ENCODE assay signal across 8 cellular contexts in the genomic region with DNA sequence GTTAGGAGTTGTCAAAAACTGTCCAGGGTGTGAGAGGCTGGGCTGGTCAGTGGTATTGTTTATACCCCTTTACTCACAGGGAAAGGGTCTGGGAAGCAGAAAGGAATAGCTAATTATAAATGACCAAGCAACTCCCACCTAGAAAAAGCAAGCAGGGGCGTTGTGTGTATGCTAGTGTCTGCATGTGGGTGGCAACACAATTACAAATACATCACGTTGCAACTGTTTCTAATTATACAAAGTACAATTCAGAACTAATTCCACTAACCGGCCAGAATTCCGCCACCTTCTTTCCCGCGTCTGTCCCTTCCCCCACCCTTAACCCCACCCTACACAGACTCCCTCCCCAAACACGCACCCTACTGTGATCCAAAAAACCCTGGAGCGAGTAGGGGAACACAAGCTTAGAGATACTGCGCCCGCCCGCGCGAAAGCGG. TPM values are rescaled to one million over a fixed set of nuclear protein-coding genes. Genes with fewer than 3 reads are reported as not detected.
DNase-seq lines count a peak whose midpoint lies in the region; ATAC-seq and TF ChIP-seq lines count a peak whose summit lies in the region.

No MANE protein-coding gene starts in this region.

- peak overlapping the region in 1 of 7 donors; percentile 76 for H3K27ac Mint-ChIP-seq in CD4-positive, alpha-beta memory T cell

- peaks cover 9% of the 10 kb centered on the region for H3K27me3 ChIP-seq in CD4-positive, alpha-beta memory T cell (ENCODE audit: insufficient read depth, low read length)
- H3K27me3 ChIP-seq in OCI-LY3 (ENCODE audit: low read depth, low read length) = no peaks in the 10 kb centered on the region
- no peaks in the 10 kb centered on the region for H3K27me3 ChIP-seq in parathyroid adenoma (ENCODE audit: control insufficient read depth, insufficient read depth, low read length)

- H3K4me3 ChIP-seq in CD4-positive, alpha-beta memory T cell (ENCODE audit: low read length in 2 of 2) = peak overlapping the region; percentile 66 to 78
- peak overlapping the region; percentile 91 for H3K4me3 ChIP-seq in OCI-LY3 (ENCODE audit: low read length)
- H3K4me3 ChIP-seq in epithelial cell of proximal tubule (ENCODE audit: low read depth, low read length) = peak overlapping the region; percentile 75
- H3K4me3 ChIP-seq in parathyroid adenoma (ENCODE audit: low read depth, low read length) = peak overlapping the region; percentile 84

- no peaks in the 10 kb centered on the region for H3K9me3 Mint-ChIP-seq in CD4-positive, alpha-beta memory T cell

- no peaks in the 10 kb centered on the region for H3K9me3 ChIP-seq in CD4-positive, alpha-beta memory T cell (ENCODE audit: control insufficient read depth in 1 of 2, low read length in 2 of 2)
- H3K9me3 ChIP-seq in OCI-LY3 (ENCODE audit: insufficient read depth, low read length) (no peaks in the 10 kb centered on the region), parathyroid adenoma (ENCODE audit: control insufficient read depth, low read length) (no peaks in the 10 kb centered on the region)

- H3K4me2 ChIP-seq in OCI-LY3 (ENCODE audit: low read length) (peak overlapping the region; percentile 100), parathyroid adenoma (ENCODE audit: low read length) (peak overlapping the region; percentile 81)

- no peak for DNase-seq in CD4-positive, alpha-beta memory T cell
- no peak for DNase-seq in epithelial cell of proximal tubule (ENCODE audit: low read depth)
- DNase-seq in NCI-H1092 (lab: John Stamatoyannopoulos, UW) = no peak
- no peak for DNase-seq in H4 (ENCODE audit: low spot score)
- DNase-seq in NCI-H226 = no peak

- no peak overlapping the region for H3K27ac ChIP-seq in CD4-positive, alpha-beta memory T cell (ENCODE audit: low read depth, low read length)
- H3K27ac ChIP-seq in OCI-LY3 (ENCODE audit: low read length) (no peak overlapping the region), parathyroid adenoma (no peak overlapping the region)

- no peaks in the 10 kb centered on the region for H3K36me3 ChIP-seq in CD4-positive, alpha-beta memory T cell (ENCODE audit: insufficient read depth, low read length)
- peaks cover 3% of the 10 kb centered on the region for H3K36me3 ChIP-seq in OCI-LY3 (replicated peaks; ENCODE audit: low read depth, low read length)
- H3K36me3 ChIP-seq in parathyroid adenoma (ENCODE audit: control insufficient read depth, insufficient read depth, low read length) = no peaks in the 10 kb centered on the region

- peaks cover 27% of the 10 kb centered on the region for H3K4me1 ChIP-seq in CD4-positive, alpha-beta memory T cell (ENCODE audit: insufficient read depth, low read length)
- H3K4me1 ChIP-seq in OCI-LY3 (ENCODE audit: low read length) (peaks cover 31% of the 10 kb centered on the region), parathyroid adenoma (peaks cover 4% of the 10 kb centered on the region)

- intact Hi-C loops in CD4-positive, alpha-beta memory T cell (cut with micrococcal nuclease) = loop anchor here (5.0 to 10.0 kb wide), 3 partner anchors 77 to 1569 kb away; a partner anchor contains a TSS

- CTCF ChIA-PET in CD4-positive, alpha-beta memory T cell (lab: Charles Lee; ENCODE audit: partially characterized antibody) = interaction anchor here (0.7 to 7.6 kb wide), 4 partner anchors 12 to 376 kb away, joined by 3 to 67 read pairs (median 6); no protein-coding TSS in a partner anchor

- no peak for ATAC-seq in HG03432 (IDR thresholded peaks at IDR 0.05; ENCODE audit: unreplicated experiment)

- H3K9ac ChIP-seq in OCI-LY3 (ENCODE audit: low read length) (peak overlapping the region; percentile 80), parathyroid adenoma (no peak overlapping the region)

- H3K79me2 ChIP-seq in OCI-LY3 (ENCODE audit: low read length) = peaks cover 65% of the 10 kb centered on the region
- H3K79me2 ChIP-seq in parathyroid adenoma = no peaks in the 10 kb centered on the region

- peaks cover 0 to 10% of the 10 kb centered on the region in 2 donors for H3K36me3 Mint-ChIP-seq in CD4-positive, alpha-beta memory T cell

- no peak overlapping the region for H2AFZ ChIP-seq in OCI-LY3 (ENCODE audit: low read depth, low read length)
- H2AFZ ChIP-seq in parathyroid adenoma = peak overlapping the region; percentile 80

- H3K27me3 Mint-ChIP-seq in CD4-positive, alpha-beta memory T cell = peaks cover 24 to 34% of the 10 kb centered on the region in 2 donors

- H3K4me1 Mint-ChIP-seq in CD4-positive, alpha-beta memory T cell = peaks cover 12 to 29% (median 22%) of the 10 kb centered on the region in 4 donors

- POLR2A ChIA-PET in CD4-positive, alpha-beta memory T cell (lab: Charles Lee; ENCODE audit: partially characterized antibody) = interaction anchor here (1.2 to 1.3 kb wide), 2 partner anchors 12 to 166 kb away, joined by 3 to 4 read pairs; a partner anchor contains a TSS

- H3K4me3 Mint-ChIP-seq in CD4-positive, alpha-beta memory T cell = peak overlapping the region; percentile 88 to 99 (median 95)

- TF ChIP-seq CTCF in OCI-LY3 (IDR thresholded peaks at IDR 0.05; ENCODE audit: low read depth, low read length) (no peak), epithelial cell of proximal tubule (conservative IDR thresholded peaks at IDR 0.05; ENCODE audit: low read depth, low read length) (no peak), parathyroid adenoma (IDR thresholded peaks at IDR 0.05) (no peak)

- no peaks in the 10 kb centered on the region for H4K20me1 ChIP-seq in OCI-LY3 (ENCODE audit: insufficient read depth, low read length)

RNA-seq across cellular contexts. Expression of a gene that starts 2.2 kb away (rescaled TPM):
- total RNA-seq in CD4-positive, alpha-beta memory T cell = under 1 TPM in 1 of 2 experiments, not detected in 1; 0.35 TPM
- polyA plus RNA-seq in CD4-positive, alpha-beta memory T cell = under 1 TPM in 1 of 2 donors, not detected in 1; 0.25 TPM
- 0.86 and 0.94 TPM in 2 replicates for total RNA-seq in epithelial cell of proximal tubule
- 0.06 and 3.2 TPM in 2 replicates for total RNA-seq in H4 (2014; rRNA removed; shearing (Covaris generic))

RNA-seq across cellular contexts. Expression of a gene that starts 34.6 kb away (rescaled TPM):
- 10 to 100 TPM; 25.2 to 26.9 TPM for total RNA-seq in CD4-positive, alpha-beta memory T cell
- polyA plus RNA-seq in CD4-positive, alpha-beta memory T cell = 10 to 100 TPM in 1 of 2 donors, 1 to 10 TPM in 1; 7.2 to 10.2 TPM
- 26.6 and 30.9 TPM in 2 replicates for total RNA-seq in epithelial cell of proximal tubule
- total RNA-seq in H4 (2014; rRNA removed; shearing (Covaris generic)) = 14.0 and 19.4 TPM in 2 replicates
